Comparison of ENCODE assay signal across 9 cellular contexts in the genomic region with DNA sequence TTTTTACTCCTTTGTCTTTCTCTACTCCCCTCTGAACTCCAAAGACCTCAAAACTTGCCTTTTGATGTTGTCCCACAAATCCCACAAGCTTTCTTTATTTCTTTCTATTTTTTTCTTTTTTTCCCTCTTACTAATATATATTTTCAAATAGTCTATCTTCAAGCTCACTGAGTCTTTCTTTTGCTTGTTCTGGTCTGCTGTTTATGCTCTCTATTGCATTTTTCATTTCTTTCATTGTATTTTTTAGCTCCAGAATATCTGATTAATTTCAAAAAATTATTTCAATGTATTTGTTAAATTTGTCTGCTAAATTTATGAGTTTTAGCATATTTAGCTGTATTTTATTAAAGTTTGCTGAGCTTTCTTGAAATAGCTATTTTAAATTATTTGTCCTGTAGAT.
"Had no signal": no experiment of that assay in that cellular context is flagged by ENCODE, and none has a peak within 500 bp of the region (broad histone marks: within the 10 kb centered on the region; RNA-seq: fewer than 3 reads in every experiment).

No MANE protein-coding gene starts in this region.

- H2AFZ ChIP-seq: GM23338 had no signal

- H3K27ac ChIP-seq: HL-60 had no signal

- H3K4me2 ChIP-seq: GM23338 had no signal

- DNase-seq: H9, HCEC 1CT, HFFc6, IMR-90, KBM-7 had no signal

- ATAC-seq: GM23338 had no signal

- H3K4me3 ChIP-seq: GM23338 had no signal

- FAIRE-seq: H1, H54 had no signal
